In genomic region chr18:9103488-9103887, GRCh38 we compare ENCODE assay signal across 7 cellular contexts. TPM values are rescaled to one million over a fixed set of nuclear protein-coding genes. Genes with fewer than 3 reads are reported as not detected.
DNase-seq lines count a peak whose midpoint lies in the region; ATAC-seq and TF ChIP-seq lines count a peak whose summit lies in the region.

No MANE protein-coding gene starts in this region.

- peak overlapping the region; percentile 76 for H3K9ac ChIP-seq in muscle layer of colon (ENCODE audit: low read length)

- 0 out of 2 replicates have a peak, but pooled peaks have one; percentile 9 for TF ChIP-seq CTCF in GM12874 (IDR thresholded peaks at IDR 0.05; ENCODE audit: insufficient read depth, low read depth, low read length)

- H3K36me3 ChIP-seq in muscle layer of colon (ENCODE audit: insufficient read depth, low read length), result no peaks in the 10 kb centered on the region

- peak overlapping the region; percentile 69 to 77 for H3K4me3 ChIP-seq in muscle layer of colon (ENCODE audit: low read depth in 1 of 2, low read length in 2 of 2)

- DNase-seq in NCI-H748 (lab: John Stamatoyannopoulos, UW; ENCODE audit: unreplicated experiment) (peak; percentile 27), NCI-H2227 (lab: John Stamatoyannopoulos, UW; ENCODE audit: unreplicated experiment) (no peak), posterior vena cava (ENCODE audit: low spot score) (no peak)

- intact Hi-C loops in posterior vena cava (cut with DNase I), result loop anchor here (2.0 to 5.0 kb wide), 2 partner anchors 33 to 34 kb away; partner anchors contain the start of gene ANKRD12 (in 2 of the 2)

- peaks cover 51% of the 10 kb centered on the region for H3K4me1 ChIP-seq in muscle layer of colon (ENCODE audit: insufficient read depth, low read length)

- H3K27ac ChIP-seq in cingulate gyrus (ENCODE audit: low read depth, low read length) (peak overlapping the region; percentile 78), muscle layer of colon (ENCODE audit: low read depth, low read length) (peak overlapping the region; percentile 89)

- H3K9me3 ChIP-seq in muscle layer of colon (ENCODE audit: low read length), result no peaks in the 10 kb centered on the region

- ATAC-seq in GM18868 (IDR thresholded peaks at IDR 0.05; ENCODE audit: unreplicated experiment), result no peak

- H3K27me3 ChIP-seq in muscle layer of colon (ENCODE audit: control insufficient read depth in 1 of 2, insufficient read depth in 2 of 2, low read length in 2 of 2), result no peaks in the 10 kb centered on the region

RNA-seq across cellular contexts. Expression of gene NDUFV2, which starts 1.0 kb away (rescaled TPM):
- total RNA-seq in posterior vena cava, result 100 to 1,000 TPM; 117 to 151 TPM

RNA-seq across cellular contexts. Expression of gene ANKRD12, which starts 33.1 kb away (rescaled TPM):
- 10 to 100 TPM; 81.0 to 91.9 TPM for total RNA-seq in posterior vena cava
